In the genomic region with DNA sequence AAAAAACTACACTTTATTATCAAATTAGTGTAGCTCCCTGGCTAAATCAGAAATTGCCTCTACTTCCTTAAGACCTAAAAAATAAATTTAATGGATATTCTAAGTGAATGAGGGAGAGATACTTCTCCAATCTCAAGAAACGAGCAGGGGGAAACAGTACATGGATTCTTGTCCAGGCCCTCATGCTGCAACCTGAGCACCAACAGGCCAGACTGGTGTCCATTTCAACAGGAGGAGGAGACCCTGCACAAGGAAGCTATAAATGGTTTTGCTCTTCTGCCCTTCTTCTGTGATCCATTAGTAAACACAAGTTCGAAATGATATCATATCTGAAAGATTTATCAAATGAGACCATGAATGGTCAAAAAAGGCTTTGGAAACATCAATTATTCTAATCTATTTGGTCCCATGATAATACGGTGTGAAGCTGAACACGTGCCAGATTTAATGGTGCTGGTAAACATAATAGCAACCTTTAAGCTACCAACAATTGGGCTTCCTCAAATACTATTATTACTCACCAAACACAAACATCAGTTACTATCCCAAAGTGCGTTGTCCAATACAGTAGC, we compare ENCODE assay signal across 10 cellular contexts.
A peak's percentile ranks its signal among the peaks of the same experiment; 100 is the strongest.
DNase-seq lines count a peak whose midpoint lies in the region; ATAC-seq and TF ChIP-seq lines count a peak whose summit lies in the region.
"Had no signal": no experiment of that assay in that cellular context is flagged by ENCODE, and none has a peak within 500 bp of the region (broad histone marks: within the 10 kb centered on the region; RNA-seq: fewer than 3 reads in every experiment).

No MANE protein-coding gene starts in this region.

- CTCF ChIA-PET in mammary epithelial cell (lab: Charles Lee; ENCODE audit: low non-redundant PET): interaction anchor here (0.6 kb wide), 1 partner anchor 44 kb away, joined by 6 read pairs; no protein-coding TSS in a partner anchor

- peaks cover 14% of the 10 kb centered on the region for H3K36me3 Mint-ChIP-seq in osteocyte (ENCODE audit: unreplicated experiment)

- peaks cover 47% of the 10 kb centered on the region for H3K79me2 ChIP-seq in mammary epithelial cell (ENCODE audit: insufficient read depth, low read length)

- intact Hi-C loops in mammary epithelial cell (cut with micrococcal nuclease): no loop called here

- 91% methylated on average over 5 of the region's 5 CpGs for WGBS in mammary epithelial cell (ENCODE audit: low coverage, missing lambda C conversion rate)

- H3K27me3 ChIP-seq in mammary epithelial cell (ENCODE audit: insufficient read depth, low read length): no peaks in the 10 kb centered on the region
- H3K27me3 ChIP-seq: heart right ventricle had no signal

- no peaks in the 10 kb centered on the region for H4K20me1 ChIP-seq in mammary epithelial cell (ENCODE audit: insufficient read depth, low read length)

- no peak overlapping the region for H2AFZ ChIP-seq in mammary epithelial cell (ENCODE audit: low read depth, low read length)

- no peak for ATAC-seq in HG02678 (IDR thresholded peaks at IDR 0.05; ENCODE audit: unreplicated experiment)
- ATAC-seq: heart right ventricle had no signal

- no peak for TF ChIP-seq CTCF in mammary epithelial cell (conservative IDR thresholded peaks at IDR 0.05 in 1 of 2, IDR thresholded peaks at IDR 0.05 in 1 of 2; ENCODE audit: extremely low read depth in 1 of 2, insufficient read depth in 1 of 2, low read depth in 1 of 2, low read length in 2 of 2)
- no peak for TF ChIP-seq CTCF in osteocyte (IDR thresholded peaks at IDR 0.05)

- in situ Hi-C loops in mammary epithelial cell (cut with MboI; ENCODE audit: low sequenced_read_pairs in 2 of 2): no loop called here

- peak overlapping the region; percentile 98 for H3K4me3 Mint-ChIP-seq in osteocyte (ENCODE audit: unreplicated experiment)

- H3K9me3 ChIP-seq in mammary epithelial cell (replicated peaks; ENCODE audit: insufficient read depth, low read length): no peaks in the 10 kb centered on the region
- H3K9me3 ChIP-seq: heart right ventricle had no signal

- no peak overlapping the region for H3K9ac ChIP-seq in mammary epithelial cell (ENCODE audit: insufficient read depth, low read length)

- peaks cover 61% of the 10 kb centered on the region for H3K4me1 Mint-ChIP-seq in osteocyte (ENCODE audit: unreplicated experiment)

- no peaks in the 10 kb centered on the region for H3K36me3 ChIP-seq in mammary epithelial cell (ENCODE audit: insufficient read depth, low read length)
- H3K36me3 ChIP-seq: heart right ventricle had no signal

- H3K4me3 ChIP-seq in mammary epithelial cell (replicated peaks in 1 of 3; ENCODE audit: insufficient read depth in 1 of 3, low read depth in 2 of 3, low read length in 3 of 3): peak overlapping the region in 2 of 3 experiments; percentile 73 to 95

- H3K4me2 ChIP-seq in mammary epithelial cell (ENCODE audit: insufficient read depth, low read depth, low read length): peak overlapping the region; percentile 98

- H3K27ac Mint-ChIP-seq in osteocyte (ENCODE audit: unreplicated experiment): peak overlapping the region; percentile 100
- H3K27ac Mint-ChIP-seq: activated CD4-positive, alpha-beta T cell treated with anti-CD3 and anti-CD28 coated beads, Interleukin-2, amount 10 ng/mL, durations not matched to agents 24 days and 14 days had no signal

- peaks cover 30% of the 10 kb centered on the region for H3K4me1 ChIP-seq in mammary epithelial cell (ENCODE audit: insufficient read depth, low read length)

- H3K9me3 Mint-ChIP-seq in osteocyte (ENCODE audit: unreplicated experiment): no peaks in the 10 kb centered on the region
- H3K9me3 Mint-ChIP-seq: activated CD4-positive, alpha-beta T cell treated with anti-CD3 and anti-CD28 coated beads, Interleukin-2, amount 10 ng/mL, durations not matched to agents 24 days and 14 days had no signal

- peak; percentile 22 for DNase-seq in NCI-H146 (lab: John Stamatoyannopoulos, UW)
- no peak for DNase-seq in NCI-H146 treated with DMSO at 0.1 percent for 48 hours (lab: John Stamatoyannopoulos, UW; ENCODE audit: unreplicated experiment)
- peak; percentile 36 for DNase-seq in NCI-H2227 (lab: John Stamatoyannopoulos, UW; ENCODE audit: unreplicated experiment)
- DNase-seq in mammary epithelial cell: no peak
- DNase-seq in osteocyte (ENCODE audit: extremely low spot score, unreplicated experiment): no peak
- no peak for DNase-seq in EL
- no peak for DNase-seq in NCI-H1930 (lab: John Stamatoyannopoulos, UW)
- DNase-seq: activated CD4-positive, alpha-beta T cell treated with anti-CD3 and anti-CD28 coated beads, Interleukin-2, amount 10 ng/mL, durations not matched to agents 24 days and 14 days; heart right ventricle had no signal

- BruUV-seq in mammary epithelial cell (replicated peaks; lab: Mats Ljungman, UMichigan): no TSS peak

- peak overlapping the region; percentile 95 for H3K27ac ChIP-seq in mammary epithelial cell (ENCODE audit: insufficient read depth, low read depth, low read length)

- dilution Hi-C loops in mammary epithelial cell (cut with HindIII; ENCODE audit: low sequenced_read_pairs): no loop called here

- no peaks in the 10 kb centered on the region for H3K27me3 Mint-ChIP-seq in osteocyte (ENCODE audit: unreplicated experiment)

Comparison
In these comparisons a context has a peak if more than half of its experiments do, and no peak if none do; other contexts are left out.
1. DNase-seq: peak in NCI-H146 (single experiment) and NCI-H2227 (single experiment); none in NCI-H146 treated with DMSO at 0.1 percent for 48 hours (single experiment), mammary epithelial cell (single experiment), osteocyte (single experiment), EL (single experiment) and NCI-H1930 (0 of 2).